9 cellular contexts compared by ENCODE assay signal in the genomic region with DNA sequence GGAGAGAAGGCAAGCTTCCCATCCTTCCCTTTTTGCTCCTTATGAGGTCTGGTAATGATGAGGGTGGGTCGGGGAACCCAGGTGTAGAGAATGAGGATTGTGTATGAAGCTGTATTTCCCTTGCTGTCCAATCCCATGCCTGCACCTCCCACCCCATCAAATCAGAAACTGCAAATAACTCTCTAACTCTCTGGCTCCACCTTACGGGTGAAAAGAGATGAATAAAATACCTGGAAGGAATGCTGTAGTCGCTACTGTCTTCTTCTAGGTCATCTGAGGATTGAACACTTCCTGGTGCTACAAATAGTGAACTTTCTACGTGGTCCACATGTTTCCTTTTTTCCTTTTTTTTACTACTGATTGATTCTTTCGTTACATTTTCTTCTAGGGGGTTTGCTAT. TPM values are rescaled to one million over a fixed set of nuclear protein-coding genes. Genes with fewer than 3 reads are reported as not detected.
DNase-seq lines count a peak whose midpoint lies in the region; ATAC-seq and TF ChIP-seq lines count a peak whose summit lies in the region.
"Had no signal": no experiment of that assay in that cellular context is flagged by ENCODE, and none has a peak within 500 bp of the region (broad histone marks: within the 10 kb centered on the region; RNA-seq: fewer than 3 reads in every experiment).

No MANE protein-coding gene starts in this region.

- H3K36me3 ChIP-seq in BE2C: no peaks in the 10 kb centered on the region
- H3K36me3 ChIP-seq in ascending aorta: no peaks in the 10 kb centered on the region
- H3K36me3 ChIP-seq: cardiac muscle cell had no signal

- no peaks in the 10 kb centered on the region for H3K4me1 ChIP-seq in BE2C
- no peaks in the 10 kb centered on the region for H3K4me1 ChIP-seq in ascending aorta

- TF ChIP-seq CTCF in BE2C (IDR thresholded peaks at IDR 0.05; ENCODE audit: low read depth, low read length) (peak; percentile 62), ascending aorta (IDR thresholded peaks at IDR 0.05) (no peak)

- no peak overlapping the region for H3K27ac ChIP-seq in ascending aorta
- H3K27ac ChIP-seq: cardiac muscle cell had no signal

- H3K27me3 ChIP-seq in BE2C: no peaks in the 10 kb centered on the region
- no peaks in the 10 kb centered on the region for H3K27me3 ChIP-seq in ascending aorta

- H3K4me3 ChIP-seq in BE2C (ENCODE audit: low read depth, low read length) (no peak overlapping the region), ascending aorta (no peak overlapping the region)
- H3K4me3 ChIP-seq: cardiac muscle cell had no signal

- no peaks in the 10 kb centered on the region for H3K9me3 ChIP-seq in BE2C
- no peaks in the 10 kb centered on the region for H3K9me3 ChIP-seq in ascending aorta

- ATAC-seq in HG02798 (IDR thresholded peaks at IDR 0.05; ENCODE audit: poor library complexity, unreplicated experiment): no peak

- DNase-seq in BE2C (no peak), GM19240 (ENCODE audit: insufficient read length, low spot score) (peak; percentile 18), OCI-M1 (lab: John Stamatoyannopoulos, UW) (peak; percentile 69), islet precursor cell (peak; percentile 24), NCI-H2029 treated with DMSO at 0.1 percent for 48 hours (lab: John Stamatoyannopoulos, UW) (no peak), UCSD-AML1 (lab: John Stamatoyannopoulos, UW; ENCODE audit: unreplicated experiment) (no peak), ascending aorta (ENCODE audit: low spot score in 2 of 2) (no peak)

- intact Hi-C loops in ascending aorta (cut with DNase I): no loop called here

RNA-seq across cellular contexts. Expression of gene DICER1, which starts 38.9 kb away (rescaled TPM):
- polyA plus RNA-seq in BE2C (2012; ENCODE audit: insufficient read depth, insufficient read length, low read depth): 12.1 TPM
- total RNA-seq in ascending aorta: 134 TPM

Comparison
In these comparisons a context has a peak if more than half of its experiments do, and no peak if none do; other contexts are left out.
1. DNase-seq: peak in GM19240 (single experiment), OCI-M1 (single experiment) and islet precursor cell (single experiment); none in BE2C (single experiment), NCI-H2029 treated with DMSO at 0.1 percent for 48 hours (single experiment), UCSD-AML1 (single experiment) and ascending aorta (0 of 2).